Comparison of ENCODE assay signal across 1 cellular context in the genomic region with DNA sequence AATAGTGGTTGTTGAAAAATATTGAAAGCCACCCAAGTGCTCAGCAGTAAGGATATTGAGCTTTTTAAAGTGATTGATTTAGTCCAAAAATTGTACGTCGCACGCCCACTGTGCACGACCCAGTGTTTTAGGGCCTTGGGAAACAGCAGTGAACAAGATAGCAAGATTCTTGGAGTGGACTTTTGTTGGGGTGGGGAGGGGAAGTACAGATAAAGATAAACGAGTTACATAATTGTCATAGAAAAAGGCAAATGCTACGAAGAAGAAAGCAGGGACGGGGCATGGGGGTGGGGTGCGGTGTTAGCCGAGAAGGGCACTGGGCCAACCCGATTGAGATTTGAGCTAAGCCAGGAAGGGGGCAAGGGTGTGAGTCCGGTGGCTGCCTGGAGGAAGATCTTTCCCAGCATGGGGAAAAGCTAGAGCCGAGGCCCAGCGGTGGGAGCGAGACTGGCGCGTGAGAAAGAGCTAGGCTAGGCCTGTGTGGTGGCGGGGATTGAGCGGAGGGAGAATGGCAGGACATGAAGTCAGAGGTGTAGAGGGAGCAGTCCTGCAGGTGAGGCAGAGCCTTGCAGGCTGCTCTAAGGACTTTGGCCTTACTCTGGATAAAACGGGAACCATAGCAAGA.
TF ChIP-seq lines count a peak whose summit lies in the region.

No MANE protein-coding gene starts in this region.

TF ChIP-seq in HEK293, 187 proteins besides CTCF, POLR2A, EP300 and RAD21 (continued from another document):
- peak; percentile 43; the same call in 1 of the 2 replicates for TF ChIP-seq ZNF398 (tag by site-specific recombination; IDR thresholded peaks at IDR 0.05)
- TF ChIP-seq, protein P1, sequence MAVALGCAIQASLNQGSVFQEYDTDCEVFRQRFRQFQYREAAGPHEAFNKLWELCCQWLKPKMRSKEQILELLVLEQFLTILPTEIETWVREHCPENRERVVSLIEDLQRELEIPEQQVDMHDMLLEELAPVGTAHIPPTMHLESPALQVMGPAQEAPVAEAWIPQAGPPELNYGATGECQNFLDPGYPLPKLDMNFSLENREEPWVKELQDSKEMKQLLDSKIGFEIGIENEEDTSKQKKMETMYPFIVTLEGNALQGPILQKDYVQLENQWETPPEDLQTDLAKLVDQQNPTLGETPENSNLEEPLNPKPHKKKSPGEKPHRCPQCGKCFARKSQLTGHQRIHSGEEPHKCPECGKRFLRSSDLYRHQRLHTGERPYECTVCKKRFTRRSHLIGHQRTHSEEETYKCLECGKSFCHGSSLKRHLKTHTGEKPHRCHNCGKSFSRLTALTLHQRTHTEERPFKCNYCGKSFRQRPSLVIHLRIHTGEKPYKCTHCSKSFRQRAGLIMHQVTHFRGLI (tag by site-specific recombination; IDR thresholded peaks at IDR 0.05) = no peak
- TF ChIP-seq ZNF146 (tag by site-specific recombination; IDR thresholded peaks at IDR 0.05) = no peak
- 0 out of 2 replicates have a peak, but pooled peaks have one; percentile 21 for TF ChIP-seq ZBTB20 (tag by site-specific recombination; IDR thresholded peaks at IDR 0.05)
- TF ChIP-seq SALL2 (tag by site-specific recombination; IDR thresholded peaks at IDR 0.05; ENCODE audit: borderline replicate concordance) = no peak
- no peak for TF ChIP-seq ZNF670 (tag by site-specific recombination; IDR thresholded peaks at IDR 0.05; ENCODE audit: low read depth)
- no peak for TF ChIP-seq ZFP37 (tag by site-specific recombination; IDR thresholded peaks at IDR 0.05)
- TF ChIP-seq ZNF366 (tag by site-specific recombination; conservative IDR thresholded peaks at IDR 0.05) = no peak
- no peak for TF ChIP-seq KLF10 (tag by site-specific recombination; IDR thresholded peaks at IDR 0.05)
- TF ChIP-seq, protein P2, sequence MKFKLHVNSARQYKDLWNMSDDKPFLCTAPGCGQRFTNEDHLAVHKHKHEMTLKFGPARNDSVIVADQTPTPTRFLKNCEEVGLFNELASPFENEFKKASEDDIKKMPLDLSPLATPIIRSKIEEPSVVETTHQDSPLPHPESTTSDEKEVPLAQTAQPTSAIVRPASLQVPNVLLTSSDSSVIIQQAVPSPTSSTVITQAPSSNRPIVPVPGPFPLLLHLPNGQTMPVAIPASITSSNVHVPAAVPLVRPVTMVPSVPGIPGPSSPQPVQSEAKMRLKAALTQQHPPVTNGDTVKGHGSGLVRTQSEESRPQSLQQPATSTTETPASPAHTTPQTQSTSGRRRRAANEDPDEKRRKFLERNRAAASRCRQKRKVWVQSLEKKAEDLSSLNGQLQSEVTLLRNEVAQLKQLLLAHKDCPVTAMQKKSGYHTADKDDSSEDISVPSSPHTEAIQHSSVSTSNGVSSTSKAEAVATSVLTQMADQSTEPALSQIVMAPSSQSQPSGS (tag by site-specific recombination; IDR thresholded peaks at IDR 0.05; ENCODE audit: low read depth) = no peak
TF ChIP-seq in HEK293: peak in this region for 3.
